17 cellular contexts compared by ENCODE assay signal in the genomic region with DNA sequence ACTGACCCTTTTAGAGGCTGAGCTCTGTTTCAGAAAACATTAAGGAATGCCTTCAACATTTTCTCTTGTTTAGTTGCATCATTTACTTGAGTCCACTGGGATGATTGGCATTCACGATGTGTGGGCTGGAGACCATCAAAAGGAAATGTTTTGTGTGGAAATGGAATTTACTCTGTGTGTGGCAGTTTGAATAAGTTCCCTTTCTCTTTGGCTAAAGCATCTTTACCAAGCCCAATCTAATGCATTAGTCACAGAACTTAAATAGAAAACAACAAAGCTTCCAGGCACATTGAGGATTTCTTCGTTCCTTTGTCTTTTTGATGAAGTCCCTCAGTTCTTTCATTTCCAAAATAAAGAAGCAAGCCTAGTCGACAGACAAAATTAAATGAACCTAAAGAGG.
DNase-seq lines count a peak whose midpoint lies in the region; ATAC-seq and TF ChIP-seq lines count a peak whose summit lies in the region.
"Had no signal": no experiment of that assay in that cellular context is flagged by ENCODE, and none has a peak within 500 bp of the region (broad histone marks: within the 10 kb centered on the region; RNA-seq: fewer than 3 reads in every experiment).

No MANE protein-coding gene starts in this region.

- H3K27ac ChIP-seq in SJSA1 (peak overlapping the region; percentile 86), neural progenitor cell (peak overlapping the region; percentile 36)
- H3K27ac ChIP-seq: epithelial cell of prostate, pancreas had no signal

- H3K9ac ChIP-seq in neural progenitor cell = no peak overlapping the region

- H3K79me2 ChIP-seq in neural progenitor cell (ENCODE audit: low read depth) = no peaks in the 10 kb centered on the region

- H3K36me3 ChIP-seq in BJ (ENCODE audit: control insufficient read depth, insufficient read depth, low read length) (no peaks in the 10 kb centered on the region), SJSA1 (peaks cover 8% of the 10 kb centered on the region), neural progenitor cell (peaks cover 5% of the 10 kb centered on the region)
- H3K36me3 ChIP-seq: pancreas had no signal

- no peak overlapping the region for H3K27ac Mint-ChIP-seq in neural progenitor cell
- H3K27ac Mint-ChIP-seq: activated B cell treated with CpG ODN at 0.5 μM for 24 hours; CD8-positive, alpha-beta memory T cell had no signal

- H3F3A ChIP-seq in neural progenitor cell (ENCODE audit: low read depth) = peaks cover 28% of the 10 kb centered on the region

- no peak overlapping the region for H2AFZ ChIP-seq in neural progenitor cell (replicated peaks)

- CTCF ChIA-PET in BJ (lab: Yijun Ruan, JAX) = no interaction called here

- peak; percentile 66 for DNase-seq in BJ (ENCODE audit: low read depth)
- peak; percentile 75 to 90 for DNase-seq in SJSA1 (ENCODE audit: low read depth in 1 of 2, low spot score in 2 of 2)
- peak; percentile 91 for DNase-seq in fibroblast of the aortic adventitia (ENCODE audit: low read depth)
- peak; percentile 54 for DNase-seq in neural progenitor cell (ENCODE audit: low spot score)
- DNase-seq in kidney glomerular epithelial cell (lab: John Stamatoyannopoulos, UW) = no peak
- no peak for DNase-seq in COLO668 (lab: John Stamatoyannopoulos, UW; ENCODE audit: unreplicated experiment)
- no peak for DNase-seq in hypothalamus (lab: John Stamatoyannopoulos, UW)
- DNase-seq: activated B cell treated with CpG ODN at 0.5 μM for 24 hours; activated T-cell treated with anti-CD3 and anti-CD28 coated beads for 4 hours; CD8-positive, alpha-beta memory T cell; GOT3; NCI-H1436 treated with DMSO at 0.1 percent for 48 hours; NCI-H526 treated with DMSO at 0.1 percent for 48 hours; pancreas; stimulated activated naive CD4-positive, alpha-beta T cell had no signal

- H3K4me2 ChIP-seq in neural progenitor cell = peak overlapping the region; percentile 15

- no peak for TF ChIP-seq CTCF in BJ (IDR thresholded peaks at IDR 0.05; ENCODE audit: insufficient read depth, low read depth, low read length)
- TF ChIP-seq CTCF in fibroblast of the aortic adventitia (IDR thresholded peaks at IDR 0.05; ENCODE audit: insufficient read depth, low read length) = no peak
- no peak for TF ChIP-seq CTCF in neural progenitor cell (IDR thresholded peaks at IDR 0.05)

- 0 out of 2 replicates have a peak, but pooled peaks cover 5% of the 10 kb centered on the region for H3K9me3 ChIP-seq in SJSA1 (replicated peaks)
- peaks cover 9% of the 10 kb centered on the region for H3K9me3 ChIP-seq in neural progenitor cell (ENCODE audit: low read depth)

- POLR2A ChIA-PET in BJ (lab: Charles Lee) = interaction anchor here (0.7 kb wide), 1 partner anchor 216 kb away, joined by 3 read pairs; no protein-coding TSS in a partner anchor

- H3K4me3 ChIP-seq in BJ (ENCODE audit: low read depth, low read length) (no peak overlapping the region), SJSA1 (no peak overlapping the region), fibroblast of the aortic adventitia (ENCODE audit: low read depth, low read length) (no peak overlapping the region), neural progenitor cell (no peak overlapping the region)
- H3K4me3 ChIP-seq: pancreas had no signal

- H3K27me3 Mint-ChIP-seq in neural progenitor cell (ENCODE audit: insufficient read depth, low read depth) = peaks cover 2% of the 10 kb centered on the region
- H3K27me3 Mint-ChIP-seq: activated B cell treated with CpG ODN at 0.5 μM for 24 hours had no signal

- H3K4me1 Mint-ChIP-seq in neural progenitor cell = peaks cover 15% of the 10 kb centered on the region
- H3K4me1 Mint-ChIP-seq: activated B cell treated with CpG ODN at 0.5 μM for 24 hours; CD8-positive, alpha-beta memory T cell had no signal

- no peaks in the 10 kb centered on the region for H4K20me1 ChIP-seq in neural progenitor cell (ENCODE audit: low read depth)

- no peak overlapping the region for H3K4me3 Mint-ChIP-seq in neural progenitor cell
- H3K4me3 Mint-ChIP-seq: activated B cell treated with CpG ODN at 0.5 μM for 24 hours; CD8-positive, alpha-beta memory T cell had no signal

- H3K36me3 Mint-ChIP-seq in neural progenitor cell = peaks cover 6% of the 10 kb centered on the region
- H3K36me3 Mint-ChIP-seq: CD8-positive, alpha-beta memory T cell had no signal

- H3K4me1 ChIP-seq in SJSA1 (replicated peaks) (peaks cover 31% of the 10 kb centered on the region), neural progenitor cell (peaks cover 22% of the 10 kb centered on the region)
- H3K4me1 ChIP-seq: pancreas had no signal

- H3K9me3 Mint-ChIP-seq in neural progenitor cell = peaks cover 17% of the 10 kb centered on the region

- no peak for ATAC-seq in HG02678 (IDR thresholded peaks at IDR 0.05; ENCODE audit: unreplicated experiment)

- H3K27me3 ChIP-seq in BJ (ENCODE audit: control insufficient read depth, insufficient read depth, low read length) (no peaks in the 10 kb centered on the region), SJSA1 (replicated peaks) (no peaks in the 10 kb centered on the region), neural progenitor cell (no peaks in the 10 kb centered on the region)
- H3K27me3 ChIP-seq: pancreas had no signal

Comparison
In these comparisons a context has a peak if more than half of its experiments do, and no peak if none do; other contexts are left out.
1. DNase-seq: peak in BJ (single experiment), SJSA1 (2 of 2), fibroblast of the aortic adventitia (single experiment) and neural progenitor cell (single experiment); none in kidney glomerular epithelial cell (single experiment), COLO668 (single experiment) and hypothalamus (0 of 51).